ENCODE assay signal across 24 cellular contexts in genomic region chr7:38558786-38559185, GRCh38.
"Had no signal": no experiment of that assay in that cellular context is flagged by ENCODE, and none has a peak within 500 bp of the region (broad histone marks: within the 10 kb centered on the region; RNA-seq: fewer than 3 reads in every experiment).

No MANE protein-coding gene starts in this region.

- H3K4me1 ChIP-seq: adrenal gland, gastrocnemius medialis, heart right ventricle, sigmoid colon, testis had no signal

- H3K36me3 Mint-ChIP-seq: activated naive CD4-positive, alpha-beta T cell treated with anti-CD3 and anti-CD28 coated beads, Interleukin-2, amount 50 U/mL, for 24 hours; memory B cell; naive B cell; stimulated activated memory B cell treated with anti-CD40 and anti-IgM and Interleukin-4, amounts not matched to agents 10 μg/mL and 1 μg/mL and 100 μg/mL, for 72 hours; type B pancreatic cell had no signal

- H3K27ac Mint-ChIP-seq: activated naive CD4-positive, alpha-beta T cell treated with anti-CD3 and anti-CD28 coated beads, Interleukin-2, amount 50 U/mL, for 24 hours; memory B cell; naive B cell; stimulated activated memory B cell treated with anti-CD40 and anti-IgM and Interleukin-4, amounts not matched to agents 10 μg/mL and 1 μg/mL and 100 μg/mL, for 72 hours; T-helper 17 cell; type B pancreatic cell had no signal

- H3K36me3 ChIP-seq: adrenal gland, gastrocnemius medialis, heart right ventricle, sigmoid colon had no signal

- H3K4me3 ChIP-seq: adrenal gland, gastrocnemius medialis, heart right ventricle, mucosa of descending colon, sigmoid colon, testis had no signal

- H3K27ac ChIP-seq: adrenal gland, gastrocnemius medialis, heart right ventricle, sigmoid colon, testis, VCaP had no signal

- H3K27me3 ChIP-seq: adrenal gland, gastrocnemius medialis, heart right ventricle, sigmoid colon, testis had no signal

- ATAC-seq: gastrocnemius medialis; heart right ventricle; mucosa of descending colon; stimulated activated memory B cell treated with anti-CD40 and anti-IgM and Interleukin-4, amounts not matched to agents 10 μg/mL and 1 μg/mL and 100 μg/mL, for 72 hours; T-helper 17 cell had no signal

- H3K9me3 Mint-ChIP-seq: activated naive CD4-positive, alpha-beta T cell treated with anti-CD3 and anti-CD28 coated beads, Interleukin-2, amount 50 U/mL, for 24 hours; memory B cell; stimulated activated memory B cell treated with anti-CD40 and anti-IgM and Interleukin-4, amounts not matched to agents 10 μg/mL and 1 μg/mL and 100 μg/mL, for 72 hours; type B pancreatic cell had no signal

- H3K27me3 Mint-ChIP-seq: type B pancreatic cell had no signal

- H3K9me3 ChIP-seq: adrenal gland, gastrocnemius medialis, mucosa of descending colon, sigmoid colon, testis had no signal

- H3K4me1 Mint-ChIP-seq: activated naive CD4-positive, alpha-beta T cell treated with anti-CD3 and anti-CD28 coated beads, Interleukin-2, amount 50 U/mL, for 24 hours; memory B cell; naive B cell; stimulated activated memory B cell treated with anti-CD40 and anti-IgM and Interleukin-4, amounts not matched to agents 10 μg/mL and 1 μg/mL and 100 μg/mL, for 72 hours; T-helper 17 cell had no signal

- DNase-seq: activated CD4-positive, CD25-positive, alpha-beta regulatory T cell treated with anti-CD3 and anti-CD28 coated beads, Interleukin-2, amount 50 U/mL, for 72 hours; activated CD8-positive, alpha-beta memory T cell treated with anti-CD3 and anti-CD28 coated beads for 24 hours; activated CD8-positive, alpha-beta memory T cell treated with anti-CD3 and anti-CD28 coated beads, Interleukin-2, amount 50 U/mL, for 48 hours; activated effector memory CD4-positive, alpha-beta T cell treated with Interleukin-2 at 50 U/mL for 16 hours; activated T-cell treated with anti-CD3 and anti-CD28 coated beads, Interleukin-2, amount 50 U/mL, for 48 hours; adrenal gland; gastrocnemius medialis; heart right ventricle; kidney glomerular epithelial cell; mucosa of descending colon; naive B cell; posterior cingulate gyrus; sigmoid colon; stimulated activated CD4-positive, alpha-beta T cell treated with anti-CD3 and anti-CD28 coated beads, Interleukin-4, amount 100 ng/mL, for 24 hours; T-helper 17 cell; testis had no signal

- H3K4me3 Mint-ChIP-seq: activated naive CD4-positive, alpha-beta T cell treated with anti-CD3 and anti-CD28 coated beads, Interleukin-2, amount 50 U/mL, for 24 hours; memory B cell; naive B cell; stimulated activated memory B cell treated with anti-CD40 and anti-IgM and Interleukin-4, amounts not matched to agents 10 μg/mL and 1 μg/mL and 100 μg/mL, for 72 hours; T-helper 17 cell; type B pancreatic cell had no signal

- FAIRE-seq: astrocyte, colon, endometrium had no signal
